21 cellular contexts compared by ENCODE assay signal in genomic region chr1:71721532-71721931, GRCh38.
"Had no signal": no experiment of that assay in that cellular context is flagged by ENCODE, and none has a peak within 500 bp of the region (broad histone marks: within the 10 kb centered on the region; RNA-seq: fewer than 3 reads in every experiment).

No MANE protein-coding gene starts in this region.

- H3K4me1 Mint-ChIP-seq: activated naive CD8-positive, alpha-beta T cell treated with anti-CD3 and anti-CD28 coated beads, Interleukin-2, amount 10 ng/mL, durations not matched to agents 7 days and 5 days; central memory CD8-positive, alpha-beta T cell had no signal

- H3K27ac ChIP-seq: brain microvascular endothelial cell, epithelial cell of prostate, heart left ventricle, lower lobe of right lung, ovary, right lobe of liver, spleen, stomach, testis, upper lobe of right lung had no signal

- H3K36me3 ChIP-seq: brain microvascular endothelial cell, heart left ventricle, lower lobe of right lung, ovary, right lobe of liver, spleen, stomach, upper lobe of right lung had no signal

- H3K9me3 Mint-ChIP-seq: activated naive CD8-positive, alpha-beta T cell treated with anti-CD3 and anti-CD28 coated beads, Interleukin-2, amount 10 ng/mL, durations not matched to agents 7 days and 5 days; activated T-helper 1 cell treated with anti-CD3 and anti-CD28 coated beads, Interleukin-12 subunit alpha, Interleukin-12 subunit beta, Interleukin-2, Interleukin-4 antibody, amounts not matched to agents 30 ng/mL and 10 ng/mL and 1 ng/mL, durations not matched to agents 14 hours and 24 hours and 36 hours; mesothelial cell of epicardium; T-helper 2 cell treated with Interferon-gamma antibody and Interleukin-4, amounts not matched to agents 5 μg/mL and 100 μg/mL, for 36 hours had no signal

- H3K27me3 ChIP-seq: brain microvascular endothelial cell, heart left ventricle, ovary, right lobe of liver, spleen, stomach, testis, upper lobe of right lung had no signal

- H3K4me3 ChIP-seq: heart left ventricle, lower lobe of right lung, ovary, right lobe of liver, spleen, stomach, testis, upper lobe of right lung had no signal

- H3K4me3 Mint-ChIP-seq: activated naive CD8-positive, alpha-beta T cell treated with anti-CD3 and anti-CD28 coated beads, Interleukin-2, amount 10 ng/mL, durations not matched to agents 7 days and 5 days; activated T-helper 1 cell treated with anti-CD3 and anti-CD28 coated beads, Interleukin-12 subunit alpha, Interleukin-12 subunit beta, Interleukin-2, Interleukin-4 antibody, amounts not matched to agents 30 ng/mL and 10 ng/mL and 1 ng/mL, durations not matched to agents 14 hours and 24 hours and 36 hours; central memory CD8-positive, alpha-beta T cell; mesothelial cell of epicardium; T-helper 2 cell treated with Interferon-gamma antibody and Interleukin-4, amounts not matched to agents 5 μg/mL and 100 μg/mL, for 36 hours had no signal

- H3K36me3 Mint-ChIP-seq: activated naive CD8-positive, alpha-beta T cell treated with anti-CD3 and anti-CD28 coated beads, Interleukin-2, amount 10 ng/mL, durations not matched to agents 7 days and 5 days; mesothelial cell of epicardium had no signal

- H3K4me1 ChIP-seq: heart left ventricle, lower lobe of right lung, right lobe of liver, spleen, stomach, testis, upper lobe of right lung had no signal

- ATAC-seq: activated CD4-positive, CD25-positive, alpha-beta regulatory T cell treated with anti-CD3 and anti-CD28 coated beads, Interleukin-2, amount 50 U/mL, for 24 hours; heart left ventricle; left colon; lower lobe of right lung; right lobe of liver; upper lobe of right lung had no signal

- DNase-seq: activated naive CD8-positive, alpha-beta T cell treated with anti-CD3 and anti-CD28 coated beads, Interleukin-2, amount 10 ng/mL, durations not matched to agents 7 days and 5 days; anterior cingulate cortex; brain microvascular endothelial cell; cortex of kidney; effector CD4-positive, alpha-beta T cell; foreskin melanocyte; heart left ventricle; left colon; lower lobe of right lung; ovary; right lobe of liver; spleen; stomach; testis; upper lobe of right lung had no signal

- H3K27ac Mint-ChIP-seq: activated naive CD8-positive, alpha-beta T cell treated with anti-CD3 and anti-CD28 coated beads, Interleukin-2, amount 10 ng/mL, durations not matched to agents 7 days and 5 days; activated T-helper 1 cell treated with anti-CD3 and anti-CD28 coated beads, Interleukin-12 subunit alpha, Interleukin-12 subunit beta, Interleukin-2, Interleukin-4 antibody, amounts not matched to agents 30 ng/mL and 10 ng/mL and 1 ng/mL, durations not matched to agents 14 hours and 24 hours and 36 hours; mesothelial cell of epicardium; T-helper 2 cell treated with Interferon-gamma antibody and Interleukin-4, amounts not matched to agents 5 μg/mL and 100 μg/mL, for 36 hours had no signal

- H3K27me3 Mint-ChIP-seq: activated naive CD8-positive, alpha-beta T cell treated with anti-CD3 and anti-CD28 coated beads, Interleukin-2, amount 10 ng/mL, durations not matched to agents 7 days and 5 days; central memory CD8-positive, alpha-beta T cell had no signal
